Comparison of ENCODE assay signal across 8 cellular contexts in the genomic region with DNA sequence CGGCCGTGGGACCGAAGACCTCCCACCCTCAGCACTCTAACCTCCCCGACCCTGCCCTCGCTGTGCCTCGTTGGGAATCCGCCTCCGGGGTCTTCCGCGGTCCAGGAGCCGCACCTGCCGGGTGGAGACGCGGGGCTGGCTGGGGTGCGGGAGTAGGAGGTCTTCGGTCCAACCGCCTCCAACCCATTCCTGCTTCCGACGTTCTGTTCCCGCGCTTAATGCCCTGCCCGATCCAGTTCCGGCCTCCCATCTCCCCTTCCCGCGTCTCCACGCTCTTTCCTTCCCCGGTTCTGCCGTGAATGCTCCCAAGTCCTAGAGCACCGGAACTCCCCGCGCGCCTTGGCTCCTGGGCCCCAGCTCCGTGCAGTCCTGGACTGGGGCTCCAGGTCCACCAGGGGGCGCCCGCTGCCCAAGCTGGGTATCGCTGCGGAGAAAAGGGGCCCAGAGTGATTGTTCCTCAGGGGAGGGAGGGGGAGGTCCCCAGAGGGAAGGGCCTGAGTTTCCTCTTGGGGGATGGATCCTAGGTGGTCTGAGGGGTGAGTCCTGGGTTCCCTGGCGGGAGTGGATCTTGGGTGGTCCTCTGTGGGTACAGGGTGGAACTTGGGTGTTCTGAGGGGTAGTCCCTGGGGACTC. TPM values are rescaled to one million over a fixed set of nuclear protein-coding genes. Genes with fewer than 3 reads are reported as not detected.
DNase-seq lines count a peak whose midpoint lies in the region; ATAC-seq and TF ChIP-seq lines count a peak whose summit lies in the region.

No MANE protein-coding gene starts in this region.

- CTCF ChIA-PET in A673 (lab: Charles Lee), result interaction anchor here (0.5 to 1.3 kb wide), 13 partner anchors 14 to 364 kb away, joined by 3 to 10 read pairs (median 3); partner anchors contain the start of gene TNFSF9
- CTCF ChIA-PET in activated CD8-positive, alpha-beta memory T cell treated with anti-CD3 and anti-CD28 coated beads, Interleukin-2, amount 10 ng/mL, durations not matched to agents 7 days and 5 days (lab: Charles Lee), result interaction anchor here (0.6 to 4.3 kb wide), 42 partner anchors 10 to 374 kb away, joined by 3 to 61 read pairs (median 4); partner anchors contain the start of genes CD70, CLPP, DENND1C and GPR108

- ATAC-seq in GM18520 (IDR thresholded peaks at IDR 0.05; ENCODE audit: unreplicated experiment) (peak; percentile 33), HG03457 (IDR thresholded peaks at IDR 0.05; ENCODE audit: unreplicated experiment) (peak; percentile 38)
- peak; percentile 81 for ATAC-seq in activated CD8-positive, alpha-beta memory T cell treated with anti-CD3 and anti-CD28 coated beads, Interleukin-2, amount 10 ng/mL, durations not matched to agents 7 days and 5 days

- intact Hi-C loops in A673 (cut with micrococcal nuclease; ENCODE audit: unreplicated experiment), result loop anchor here (1.0 to 5.0 kb wide), 4 partner anchors 116 to 347 kb away; partner anchors contain the start of genes GPR108 and TRIP10

- H3K27ac Mint-ChIP-seq in activated CD8-positive, alpha-beta memory T cell treated with anti-CD3 and anti-CD28 coated beads, Interleukin-2, amount 10 ng/mL, durations not matched to agents 7 days and 5 days, result peak overlapping the region; percentile 96

- H3K4me1 ChIP-seq in A673 (ENCODE audit: insufficient read depth, low read length, poor library complexity, severe bottlenecking) (peaks cover 4% of the 10 kb centered on the region), endocrine pancreas (ENCODE audit: control insufficient read depth, insufficient read depth, low read length) (no peaks in the 10 kb centered on the region)

- H3K4me3 ChIP-seq in A673 (ENCODE audit: low read depth, low read length, poor library complexity, severe bottlenecking) (peak overlapping the region; percentile 64), endocrine pancreas (ENCODE audit: control insufficient read depth, insufficient read depth, low read length) (peak overlapping the region; percentile 31)

- H3K4me3 Mint-ChIP-seq in activated CD8-positive, alpha-beta memory T cell treated with anti-CD3 and anti-CD28 coated beads, Interleukin-2, amount 10 ng/mL, durations not matched to agents 7 days and 5 days, result peak overlapping the region; percentile 89

- no peaks in the 10 kb centered on the region for H3K9me3 Mint-ChIP-seq in activated CD8-positive, alpha-beta memory T cell treated with anti-CD3 and anti-CD28 coated beads, Interleukin-2, amount 10 ng/mL, durations not matched to agents 7 days and 5 days (ENCODE audit: low read depth)

- peak overlapping the region; percentile 69 for H3K9ac ChIP-seq in endocrine pancreas (ENCODE audit: control insufficient read depth, insufficient read depth, low read length)

- H3K27me3 ChIP-seq in A673 (replicated peaks; ENCODE audit: insufficient read depth, low read depth, low read length, poor library complexity) (no peaks in the 10 kb centered on the region), endocrine pancreas (ENCODE audit: control insufficient read depth, insufficient read depth, low read length) (peaks cover 4% of the 10 kb centered on the region)

- peaks cover 41% of the 10 kb centered on the region for H3K4me1 Mint-ChIP-seq in activated CD8-positive, alpha-beta memory T cell treated with anti-CD3 and anti-CD28 coated beads, Interleukin-2, amount 10 ng/mL, durations not matched to agents 7 days and 5 days

- no peaks in the 10 kb centered on the region for H3K36me3 ChIP-seq in A673 (ENCODE audit: insufficient read depth, low read length, poor library complexity, severe bottlenecking)
- no peaks in the 10 kb centered on the region for H3K36me3 ChIP-seq in endocrine pancreas (ENCODE audit: control insufficient read depth, insufficient read depth, low read length)

- TF ChIP-seq CTCF in A673 (conservative IDR thresholded peaks at IDR 0.05; ENCODE audit: low read depth, low read length), result peak; percentile 99

- H3K9me3 ChIP-seq in A673 (ENCODE audit: low read depth, low read length, poor library complexity, severe bottlenecking) (no peaks in the 10 kb centered on the region), endocrine pancreas (ENCODE audit: control insufficient read depth, low read length) (no peaks in the 10 kb centered on the region)

- BruUV-seq in A673 (replicated peaks; lab: Mats Ljungman, UMichigan), result no TSS peak

- POLR2A ChIA-PET in A673 (lab: Charles Lee; ENCODE audit: low non-redundant PET), result interaction anchor here (0.6 to 1.2 kb wide), 2 partner anchors 14 to 347 kb away, joined by 3 to 5 read pairs; partner anchors contain the start of gene TNFSF9

- DNase-seq in A673 (ENCODE audit: low spot score) (peak; percentile 97), NOMO-1 treated with DMSO at 0.1 percent for 48 hours (lab: John Stamatoyannopoulos, UW; ENCODE audit: unreplicated experiment) (peak; percentile 85), mesenteric fat pad (ENCODE audit: low spot score) (peak; percentile 96)
- DNase-seq in activated CD8-positive, alpha-beta memory T cell treated with anti-CD3 and anti-CD28 coated beads, Interleukin-2, amount 10 ng/mL, durations not matched to agents 7 days and 5 days, result peak; percentile 95
- peak; percentile 87 for DNase-seq in stimulated activated CD8-positive, alpha-beta memory T cell treated with anti-CD3 and anti-CD28 coated beads, Interleukin-12 subunit alpha, Interleukin-12 subunit beta, amount 100 ng/mL, for 1 hour (ENCODE audit: low read depth)

- H3K27me3 Mint-ChIP-seq in activated CD8-positive, alpha-beta memory T cell treated with anti-CD3 and anti-CD28 coated beads, Interleukin-2, amount 10 ng/mL, durations not matched to agents 7 days and 5 days, result no peaks in the 10 kb centered on the region

- peak overlapping the region; percentile 72 for H3K27ac ChIP-seq in A673 (ENCODE audit: low read depth, low read length, poor library complexity, severe bottlenecking)

- H3K36me3 Mint-ChIP-seq in activated CD8-positive, alpha-beta memory T cell treated with anti-CD3 and anti-CD28 coated beads, Interleukin-2, amount 10 ng/mL, durations not matched to agents 7 days and 5 days, result no peaks in the 10 kb centered on the region

RNA-seq across cellular contexts. Expression of gene TNFSF9, which starts 14.1 kb away (rescaled TPM):
- total RNA-seq in A673 (2021) (10.0 and 11.1 TPM in 2 replicates), mesenteric fat pad (1.8 TPM)
- 10 to 100 TPM in 1 of 2 experiments, 1 to 10 TPM in 1; 4.7 to 18.5 TPM for total RNA-seq in activated CD8-positive, alpha-beta memory T cell treated with anti-CD3 and anti-CD28 coated beads, Interleukin-2, amount 10 ng/mL, durations not matched to agents 7 days and 5 days

RNA-seq across cellular contexts. Expression of gene TUBB4A, which starts 14.7 kb away (rescaled TPM):
- total RNA-seq in A673 (2021) (27.0 and 45.2 TPM in 2 replicates), mesenteric fat pad (0.48 TPM)
- total RNA-seq in activated CD8-positive, alpha-beta memory T cell treated with anti-CD3 and anti-CD28 coated beads, Interleukin-2, amount 10 ng/mL, durations not matched to agents 7 days and 5 days, result 1 to 10 TPM; 7.5 to 8.1 TPM

RNA-seq across cellular contexts. Expression of gene DENND1C, which starts 35.2 kb away (rescaled TPM):
- total RNA-seq in A673 (2021) (0.11 and 0.24 TPM in 2 replicates), mesenteric fat pad (4.5 TPM)
- 100 to 1,000 TPM; 100 to 113 TPM for total RNA-seq in activated CD8-positive, alpha-beta memory T cell treated with anti-CD3 and anti-CD28 coated beads, Interleukin-2, amount 10 ng/mL, durations not matched to agents 7 days and 5 days

RNA-seq across cellular contexts. Expression of gene CRB3, which starts 52.7 kb away (rescaled TPM):
- total RNA-seq in A673 (2021), result not detected in 2 replicates
- under 1 TPM; 0.45 to 0.55 TPM for total RNA-seq in activated CD8-positive, alpha-beta memory T cell treated with anti-CD3 and anti-CD28 coated beads, Interleukin-2, amount 10 ng/mL, durations not matched to agents 7 days and 5 days
- not detected for total RNA-seq in mesenteric fat pad

RNA-seq across cellular contexts. Expression of gene SLC25A23, which starts 57.2 kb away (rescaled TPM):
- total RNA-seq in A673 (2021), result 39.9 and 56.0 TPM in 2 replicates
- total RNA-seq in activated CD8-positive, alpha-beta memory T cell treated with anti-CD3 and anti-CD28 coated beads, Interleukin-2, amount 10 ng/mL, durations not matched to agents 7 days and 5 days, result 10 to 100 TPM; 25.2 to 27.9 TPM
- 21.5 TPM for total RNA-seq in mesenteric fat pad

Comparison
In these comparisons a context has a peak if more than half of its experiments do, and no peak if none do; other contexts are left out.
1. Peak in every context shown above with its lines: DNase-seq, ATAC-seq, H3K4me3 ChIP-seq and H3K27ac ChIP-seq.
2. RNA of gene DENND1C, which starts 35.2 kb away (total RNA-seq): 100 to 113 TPM in activated CD8-positive, alpha-beta memory T cell treated with anti-CD3 and anti-CD28 coated beads, Interleukin-2, amount 10 ng/mL, durations not matched to agents 7 days and 5 days; 4.5 TPM in mesenteric fat pad (single experiment) and 0.11 to 0.24 TPM in A673; every median in the first group is over 10 times any median in the second.